Comparison of ENCODE assay signal across 8 cellular contexts in genomic region chr5:133051117-133051546, GRCh38. TPM values are rescaled to one million over a fixed set of nuclear protein-coding genes. Genes with fewer than 3 reads are reported as not detected.
DNase-seq lines count a peak whose midpoint lies in the region; ATAC-seq and TF ChIP-seq lines count a peak whose summit lies in the region.

No MANE protein-coding gene starts in this region.

- no peaks in the 10 kb centered on the region for H3K9me3 ChIP-seq in iPS-18c (ENCODE audit: control insufficient read depth, insufficient read depth, low read length)
- H3K9me3 ChIP-seq in stomach: no peaks in the 10 kb centered on the region

- H3K27me3 Mint-ChIP-seq in activated naive CD8-positive, alpha-beta T cell treated with anti-CD3 and anti-CD28 coated beads, Interleukin-2, amount 50 U/mL, for 24 hours: no peaks in the 10 kb centered on the region

- no peak for ATAC-seq in activated naive CD8-positive, alpha-beta T cell treated with anti-CD3 and anti-CD28 coated beads, Interleukin-2, amount 50 U/mL, for 24 hours
- no peak for ATAC-seq in GM18868 (IDR thresholded peaks at IDR 0.05; ENCODE audit: unreplicated experiment)

- 1 to 2% (median 1%) methylated on average over 13 to 15 of the region's 15 CpGs for WGBS in stomach, 5 donors

- CTCF ChIA-PET in BJ (lab: Yijun Ruan, JAX): interaction anchor here (0.9 kb wide), 1 partner anchor 168 kb away, joined by 3 read pairs; no protein-coding TSS in a partner anchor

- H3K4me3 ChIP-seq in BJ (ENCODE audit: low read depth, low read length): peak overlapping the region; percentile 84
- peak overlapping the region; percentile 97 for H3K4me3 ChIP-seq in HFF-Myc (replicated peaks; ENCODE audit: low read depth, low read length)
- H3K4me3 ChIP-seq in iPS-18c (ENCODE audit: insufficient read depth, low read depth, low read length): peak overlapping the region; percentile 96
- peak overlapping the region; percentile 78 to 88 (median 88) for H3K4me3 ChIP-seq in stomach

- H3K4me1 Mint-ChIP-seq in activated naive CD8-positive, alpha-beta T cell treated with anti-CD3 and anti-CD28 coated beads, Interleukin-2, amount 50 U/mL, for 24 hours: peaks cover 47% of the 10 kb centered on the region

- H3K36me3 Mint-ChIP-seq in activated naive CD8-positive, alpha-beta T cell treated with anti-CD3 and anti-CD28 coated beads, Interleukin-2, amount 50 U/mL, for 24 hours (ENCODE audit: low read depth): peaks cover 21% of the 10 kb centered on the region

- no peaks in the 10 kb centered on the region for H3K36me3 ChIP-seq in BJ (ENCODE audit: control insufficient read depth, insufficient read depth, low read length)
- H3K36me3 ChIP-seq in stomach: no peaks in the 10 kb centered on the region

- DNase-seq in BJ (ENCODE audit: low read depth): no peak
- no peak for DNase-seq in HFF-Myc (ENCODE audit: extremely low read depth, low read depth)
- DNase-seq in activated naive CD8-positive, alpha-beta T cell treated with anti-CD3 and anti-CD28 coated beads, Interleukin-2, amount 50 U/mL, for 24 hours: no peak
- no peak for DNase-seq in stomach
- no peak for DNase-seq in hepatic stellate cell (ENCODE audit: low spot score)
- no peak for DNase-seq in SW480 (ENCODE audit: low spot score)

- H3K27me3 ChIP-seq in BJ (ENCODE audit: control insufficient read depth, insufficient read depth, low read length): no peaks in the 10 kb centered on the region
- H3K27me3 ChIP-seq in stomach: no peaks in the 10 kb centered on the region

- no peaks in the 10 kb centered on the region for H3K9me3 Mint-ChIP-seq in activated naive CD8-positive, alpha-beta T cell treated with anti-CD3 and anti-CD28 coated beads, Interleukin-2, amount 50 U/mL, for 24 hours

- peak overlapping the region; percentile 98 for H3K27ac Mint-ChIP-seq in activated naive CD8-positive, alpha-beta T cell treated with anti-CD3 and anti-CD28 coated beads, Interleukin-2, amount 50 U/mL, for 24 hours

- intact Hi-C loops in stomach (cut with DNase I; ENCODE audit: low total_unique reads): no loop called here

- peak overlapping the region; percentile 97 to 99 (median 97) for H3K27ac ChIP-seq in stomach

- no peak for TF ChIP-seq EP300 in stomach (IDR thresholded peaks at IDR 0.05)

- TF ChIP-seq POLR2A in stomach (IDR thresholded peaks at IDR 0.05): no peak

- peak overlapping the region; percentile 94 for H3K4me3 Mint-ChIP-seq in activated naive CD8-positive, alpha-beta T cell treated with anti-CD3 and anti-CD28 coated beads, Interleukin-2, amount 50 U/mL, for 24 hours

- peaks cover 21 to 63% (median 45%) of the 10 kb centered on the region in 4 donors for H3K4me1 ChIP-seq in stomach

- no peak for TF ChIP-seq CTCF in BJ (IDR thresholded peaks at IDR 0.05; ENCODE audit: insufficient read depth, low read depth, low read length)
- TF ChIP-seq CTCF in HFF-Myc (IDR thresholded peaks at IDR 0.05; ENCODE audit: low read depth, low read length, missing control alignments): no peak
- no peak for TF ChIP-seq CTCF in stomach (IDR thresholded peaks at IDR 0.05)

- POLR2A ChIA-PET in BJ (lab: Charles Lee): interaction anchor here (1.2 kb wide), 1 partner anchor 24 kb away, joined by 4 read pairs; no protein-coding TSS in a partner anchor

RNA-seq across cellular contexts. Expression of gene HSPA4, which starts 0.7 kb away (rescaled TPM):
- polyA plus RNA-seq in BJ (2011; rRNA removed): 16.8 and 37.5 TPM in 2 replicates
- 20.3 and 25.6 TPM in 2 replicates for polyA minus RNA-seq in BJ (2011; rRNA and poly(A)+ RNA removed)
- total RNA-seq in stomach: 10 to 100 TPM; 21.6 to 79.1 (median 48.8) TPM
- polyA plus RNA-seq in stomach: 10 to 100 TPM; 29.3 to 44.5 (median 29.9) TPM

RNA-seq across cellular contexts. Expression of gene ZCCHC10, which starts 24.8 kb away (rescaled TPM):
- polyA plus RNA-seq in BJ (2011; rRNA removed): 21.1 TPM in 2 replicates
- polyA minus RNA-seq in BJ (2011; rRNA and poly(A)+ RNA removed): 8.1 and 10.6 TPM in 2 replicates
- 10 to 100 TPM in 1 of 5 donors, 1 to 10 TPM in 3, under 1 TPM in 1; 0.29 to 16.5 (median 6.4) TPM for total RNA-seq in stomach
- 10 to 100 TPM; 21.3 to 45.1 (median 23.3) TPM for polyA plus RNA-seq in stomach
